ENCODE assay signal across 11 cellular contexts in the genomic region with DNA sequence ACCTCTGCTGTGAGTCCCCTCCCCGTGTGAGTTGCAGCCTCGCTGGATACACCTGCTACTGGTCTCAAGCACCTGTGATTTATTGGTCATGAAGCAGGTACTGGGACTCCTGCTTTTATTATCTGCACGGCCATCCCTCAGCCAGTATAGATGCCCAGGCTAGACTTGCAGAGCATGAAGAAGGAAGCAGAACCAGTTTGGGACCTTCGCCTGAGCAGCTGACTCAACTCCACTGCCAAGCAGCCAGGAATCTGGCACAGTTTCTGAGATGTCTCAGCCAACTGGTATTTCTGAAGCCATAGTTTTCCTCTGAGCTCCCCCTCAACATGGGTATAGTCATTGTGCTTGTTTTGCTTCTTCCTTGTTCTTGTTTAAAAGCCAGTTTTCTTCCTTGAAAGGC. TPM values are rescaled to one million over a fixed set of nuclear protein-coding genes. Genes with fewer than 3 reads are reported as not detected.
DNase-seq lines count a peak whose midpoint lies in the region; ATAC-seq, FAIRE-seq and TF ChIP-seq lines count a peak whose summit lies in the region.
"Had no signal": no experiment of that assay in that cellular context is flagged by ENCODE, and none has a peak within 500 bp of the region (broad histone marks: within the 10 kb centered on the region; RNA-seq: fewer than 3 reads in every experiment).

No MANE protein-coding gene starts in this region.

- TF ChIP-seq POLR2A in A549 (IDR thresholded peaks at IDR 0.05; ENCODE audit: low read length): no peak

- POLR2A ChIA-PET in A549 (lab: Yijun Ruan, JAX): no interaction called here
- POLR2A ChIA-PET in CD8-positive, alpha-beta memory T cell (lab: Charles Lee): no interaction called here

- DNase-seq in A549 (ENCODE audit: low read depth in 1 of 2, low spot score in 1 of 2) (peak in 1 of 2 experiments; percentile 14), HT1080 (ENCODE audit: low read depth) (peak; percentile 88), bronchial epithelial cell (ENCODE audit: low read depth) (peak; percentile 91), left lung (no peak), NCI-H1694 (lab: John Stamatoyannopoulos, UW) (no peak), SW480 (ENCODE audit: low spot score) (no peak)
- no peak for DNase-seq in CD8-positive, alpha-beta memory T cell
- no peak for DNase-seq in activated naive CD4-positive, alpha-beta T cell treated with anti-CD3 and anti-CD28 coated beads, Interleukin-2, amount 50 U/mL, for 16 hours
- DNase-seq: activated T-cell treated with anti-CD3 and anti-CD28 coated beads, Interleukin-2, amount 50 U/mL, for 4 hours; naive thymus-derived CD8-positive, alpha-beta T cell had no signal

- H3K36me3 ChIP-seq in bronchial epithelial cell (ENCODE audit: control insufficient read depth, insufficient read depth, low read length) (no peaks in the 10 kb centered on the region), left lung (no peaks in the 10 kb centered on the region)
- H3K36me3 ChIP-seq in CD8-positive, alpha-beta memory T cell (ENCODE audit: insufficient read depth, low read length): no peaks in the 10 kb centered on the region

- no peak overlapping the region for H3K27ac ChIP-seq in A549
- no peak overlapping the region for H3K27ac ChIP-seq in left lung
- H3K27ac ChIP-seq in CD8-positive, alpha-beta memory T cell (ENCODE audit: low read depth, low read length): no peak overlapping the region

- no peak for TF ChIP-seq EP300 in A549 (IDR thresholded peaks at IDR 0.05)

- no peaks in the 10 kb centered on the region for H3K27me3 ChIP-seq in bronchial epithelial cell (ENCODE audit: control insufficient read depth, insufficient read depth, low read length)
- no peaks in the 10 kb centered on the region for H3K27me3 ChIP-seq in left lung
- no peaks in the 10 kb centered on the region for H3K27me3 ChIP-seq in CD8-positive, alpha-beta memory T cell (ENCODE audit: insufficient read depth, low read length, poor library complexity, severe bottlenecking)

- FAIRE-seq in A549 (lab: Jason Lieb, UNC): no peak
- FAIRE-seq in bronchial epithelial cell (lab: Jason Lieb, UNC): peak; percentile 80

- TF ChIP-seq CTCF in A549 (IDR thresholded peaks at IDR 0.05) (no peak), bronchial epithelial cell (IDR thresholded peaks at IDR 0.05; ENCODE audit: insufficient read depth, low read length, severe bottlenecking) (no peak), left lung (IDR thresholded peaks at IDR 0.05) (no peak)

- H3K27me3 Mint-ChIP-seq in CD8-positive, alpha-beta memory T cell: no peaks in the 10 kb centered on the region

- H3K4me2 ChIP-seq in A549: 0 out of 3 replicates have a peak overlapping the region, but pooled peaks have one; percentile 20

- H3K4me3 ChIP-seq in A549 (no peak overlapping the region), bronchial epithelial cell (ENCODE audit: low read depth, low read length) (no peak overlapping the region), left lung (no peak overlapping the region)
- H3K4me3 ChIP-seq in CD8-positive, alpha-beta memory T cell (ENCODE audit: low read length): no peak overlapping the region

- no peaks in the 10 kb centered on the region for H3K36me3 Mint-ChIP-seq in CD8-positive, alpha-beta memory T cell
- H3K36me3 Mint-ChIP-seq: CD14-positive monocyte; naive thymus-derived CD8-positive, alpha-beta T cell had no signal

- WGBS in A549 (ENCODE audit: missing lambda C conversion rate): 6% methylated on average over 3 of the region's 4 CpGs

- H3K9me3 ChIP-seq in A549: no peaks in the 10 kb centered on the region
- no peaks in the 10 kb centered on the region for H3K9me3 ChIP-seq in left lung
- H3K9me3 ChIP-seq in CD8-positive, alpha-beta memory T cell (ENCODE audit: low read length): no peaks in the 10 kb centered on the region

- H3K4me3 Mint-ChIP-seq in CD8-positive, alpha-beta memory T cell: no peak overlapping the region
- H3K4me3 Mint-ChIP-seq: activated T-cell treated with anti-CD3 and anti-CD28 coated beads, Interleukin-2, amount 50 U/mL, for 4 hours; CD14-positive monocyte; naive thymus-derived CD8-positive, alpha-beta T cell had no signal

- TF ChIP-seq RAD21 in A549 (conservative IDR thresholded peaks at IDR 0.05 in 1 of 2, IDR thresholded peaks at IDR 0.05 in 1 of 2): no peak

- ATAC-seq in A549 (peak in 1 of 2 experiments; percentile 43; a peak in 1 of 6 replicates), left lung (peak; percentile 48)
- ATAC-seq: activated T-cell treated with anti-CD3 and anti-CD28 coated beads, Interleukin-2, amount 50 U/mL, for 4 hours; naive thymus-derived CD8-positive, alpha-beta T cell had no signal

- H3K4me1 ChIP-seq in A549: no peaks in the 10 kb centered on the region
- H3K4me1 ChIP-seq in left lung: no peaks in the 10 kb centered on the region
- H3K4me1 ChIP-seq in CD8-positive, alpha-beta memory T cell (ENCODE audit: insufficient read depth, low read length): no peaks in the 10 kb centered on the region

- H3K9me3 Mint-ChIP-seq in CD8-positive, alpha-beta memory T cell: peaks cover 0 to 12% (median 2%) of the 10 kb centered on the region in 5 donors
- H3K9me3 Mint-ChIP-seq: activated T-cell treated with anti-CD3 and anti-CD28 coated beads, Interleukin-2, amount 50 U/mL, for 4 hours had no signal

- no peaks in the 10 kb centered on the region for H3K4me1 Mint-ChIP-seq in CD8-positive, alpha-beta memory T cell
- H3K4me1 Mint-ChIP-seq: CD14-positive monocyte; naive thymus-derived CD8-positive, alpha-beta T cell had no signal

- CTCF ChIA-PET in A549 (lab: Yijun Ruan, JAX): interaction anchor here (1.7 kb wide), 1 partner anchor 13 kb away, joined by 4 read pairs; no protein-coding TSS in a partner anchor
- CTCF ChIA-PET in CD8-positive, alpha-beta memory T cell (lab: Charles Lee): no interaction called here

- intact Hi-C loops in left lung (cut with DNase I): no loop called here

- H3K27ac Mint-ChIP-seq in CD8-positive, alpha-beta memory T cell: no peak overlapping the region
- H3K27ac Mint-ChIP-seq: CD14-positive monocyte had no signal

TF ChIP-seq in A549, 52 proteins besides CTCF, POLR2A, EP300 and RAD21:
- no peak for TF ChIP-seq FOSL2 (IDR thresholded peaks at IDR 0.05)
- TF ChIP-seq FOSL2 (CRISPR knock-in tag; IDR thresholded peaks at IDR 0.05): no peak
- TF ChIP-seq MAFK (IDR thresholded peaks at IDR 0.05; ENCODE audit: partially characterized antibody): no peak

RNA-seq across cellular contexts. Expression of gene SLC39A12, which starts 28.0 kb away (rescaled TPM):
- polyA plus RNA-seq in A549 (2011; rRNA removed) (not detected in 2 replicates), A549 (2017; fragmentation: RNase III; extraction: RNeasy Plus Mini Kit Qiagen cat#74134 plus additional on column Dnase treatment) (not detected in 3 replicates)
- not detected in 2 replicates for polyA plus RNA-seq in A549 (2012; cell fraction: cytosol; rRNA removed)
- polyA plus RNA-seq in A549 (2012; cell fraction: nucleus; rRNA removed): not detected in 2 replicates
- not detected in 2 replicates for polyA minus RNA-seq in A549 (2011; rRNA and poly(A)+ RNA removed)
- not detected in 2 replicates for total RNA-seq in HT1080 (2014; rRNA removed; shearing (Covaris generic))
- not detected in 2 replicates for polyA plus RNA-seq in HT1080 (2015; cell fraction: cytosol; rRNA removed)
- polyA plus RNA-seq in HT1080 (2015; cell fraction: nucleus; rRNA removed): not detected in 2 replicates
- total RNA-seq in bronchial epithelial cell (not detected in 2 replicates), left lung (under 1 TPM; 0.15 to 0.31 TPM)
- not detected for total RNA-seq in CD8-positive, alpha-beta memory T cell
- polyA plus RNA-seq in CD8-positive, alpha-beta memory T cell: not detected
- total RNA-seq: activated T-cell treated with anti-CD3 and anti-CD28 coated beads, Interleukin-2, amount 50 U/mL, for 4 hours; naive thymus-derived CD8-positive, alpha-beta T cell had no signal
- polyA plus RNA-seq: CD14-positive monocyte; naive thymus-derived CD8-positive, alpha-beta T cell had no signal

Comparison
In these comparisons a context has a peak if more than half of its experiments do, and no peak if none do; other contexts are left out.
1. DNase-seq: peak in HT1080 (single experiment) and bronchial epithelial cell (single experiment); none in left lung (0 of 2), CD8-positive, alpha-beta memory T cell (0 of 5), NCI-H1694 (single experiment), activated naive CD4-positive, alpha-beta T cell treated with anti-CD3 and anti-CD28 coated beads, Interleukin-2, amount 50 U/mL, for 16 hours (single experiment) and SW480 (single experiment).